In genomic region chr16:88569985-88570690, GRCh38 we compare ENCODE assay signal across 1 cellular context.
TF ChIP-seq lines count a peak whose summit lies in the region.

Gene ZC3H18 (plus strand): TSS chr16:88570403. CDS start chr16:88577124, 6,721 bp downstream.

TF ChIP-seq in K562, 482 proteins besides CTCF, POLR2A, EP300 and RAD21 (continued from another document and continues in another):
- TF ChIP-seq CREB1 (IDR thresholded peaks at IDR 0.05): peak; percentile 97
- peak; percentile 99 for TF ChIP-seq CREB1 (CRISPR knock-in tag; IDR thresholded peaks at IDR 0.05)
- TF ChIP-seq HDAC6 (IDR thresholded peaks at IDR 0.05; ENCODE audit: low read depth, low read length): no peak
- TF ChIP-seq THAP12 (CRISPR knock-in tag; IDR thresholded peaks at IDR 0.05): no peak; the same call in 1 of the 2 replicates
- no peak for TF ChIP-seq ARNT (IDR thresholded peaks at IDR 0.05)
- TF ChIP-seq PPARD (CRISPR knock-in tag; IDR thresholded peaks at IDR 0.05): no peak
- TF ChIP-seq ZNF253 (CRISPR knock-in tag; conservative IDR thresholded peaks at IDR 0.05): no peak
- no peak for TF ChIP-seq ZNF274 (IDR thresholded peaks at IDR 0.05; ENCODE audit: borderline replicate concordance, low read depth, low read length)
- TF ChIP-seq KAT7 (CRISPR knock-in tag; IDR thresholded peaks at IDR 0.05; ENCODE audit: borderline replicate concordance): no peak
- TF ChIP-seq ATF1 (CRISPR knock-in tag; IDR thresholded peaks at IDR 0.05): peak; percentile 95
- TF ChIP-seq ATF1 (tag; IDR thresholded peaks at IDR 0.05): peak; percentile 99
- TF ChIP-seq HCFC1 (IDR thresholded peaks at IDR 0.05; ENCODE audit: low read depth, low read length): peak; percentile 84
- TF ChIP-seq ZNF592 (IDR thresholded peaks at IDR 0.05): 0 out of 2 replicates have a peak, but pooled peaks have one; percentile 50
- TF ChIP-seq LEF1 (IDR thresholded peaks at IDR 0.05): no peak
- TF ChIP-seq RAD51 (IDR thresholded peaks at IDR 0.05; ENCODE audit: borderline replicate concordance, low read depth): peak; percentile 99
- no peak for TF ChIP-seq BMI1 (IDR thresholded peaks at IDR 0.05; ENCODE audit: low read length)
- TF ChIP-seq ZNF124 (CRISPR knock-in tag; IDR thresholded peaks at IDR 0.05): no peak
- TF ChIP-seq MYC (IDR thresholded peaks at IDR 0.05; ENCODE audit: low read depth, low read length): peak; percentile 57; the same call in 1 of the 2 replicates
- no peak for TF ChIP-seq MYC (CRISPR knock-in tag; IDR thresholded peaks at IDR 0.05; ENCODE audit: borderline replicate concordance, low read depth)
- TF ChIP-seq MEF2A (IDR thresholded peaks at IDR 0.05; ENCODE audit: control insufficient read depth, low read depth, low read length): no peak
- TF ChIP-seq ELK3 (CRISPR knock-in tag; IDR thresholded peaks at IDR 0.05): no peak
- TF ChIP-seq HNRNPL (IDR thresholded peaks at IDR 0.05; ENCODE audit: low read depth, low read length): no peak
- no peak for TF ChIP-seq ZNF175 (CRISPR knock-in tag; IDR thresholded peaks at IDR 0.05; ENCODE audit: low read depth)
- no peak for TF ChIP-seq THRA (IDR thresholded peaks at IDR 0.05)
- TF ChIP-seq ZNF561 (CRISPR knock-in tag; conservative IDR thresholded peaks at IDR 0.05): no peak
- TF ChIP-seq SETDB1 (IDR thresholded peaks at IDR 0.05; ENCODE audit: low read length): peak; percentile 75
- TF ChIP-seq ARHGAP35 (IDR thresholded peaks at IDR 0.05; ENCODE audit: partially characterized antibody): no peak
- peak; percentile 80; the same call in 1 of the 2 replicates for TF ChIP-seq ILF3 (IDR thresholded peaks at IDR 0.05; ENCODE audit: borderline replicate concordance)
- peak; percentile 65 to 91 for TF ChIP-seq MNT (conservative IDR thresholded peaks at IDR 0.05)
- no peak for TF ChIP-seq KDM1A (IDR thresholded peaks at IDR 0.05)
- no peak for TF ChIP-seq SREBF2 (CRISPR knock-in tag; IDR thresholded peaks at IDR 0.05)
- TF ChIP-seq CC2D1A (IDR thresholded peaks at IDR 0.05): no peak
- TF ChIP-seq BRF2 (IDR thresholded peaks at IDR 0.05; ENCODE audit: borderline replicate concordance, insufficient read depth, insufficient read length): no peak
- no peak for TF ChIP-seq MYNN (IDR thresholded peaks at IDR 0.05)
- TF ChIP-seq MYNN (CRISPR knock-in tag; IDR thresholded peaks at IDR 0.05): no peak
- peak; percentile 32 to 67; a peak in 2 of 4 replicates for TF ChIP-seq UBTF (IDR thresholded peaks at IDR 0.05; ENCODE audit: borderline replicate concordance in 1 of 2, low read depth in 2 of 2, low read length in 2 of 2)
- TF ChIP-seq ZNF696 (CRISPR knock-in tag; conservative IDR thresholded peaks at IDR 0.05): no peak
- peak in 1 of 2 experiments; percentile 67; a peak in 1 of 4 replicates for TF ChIP-seq ETV6 (IDR thresholded peaks at IDR 0.05; ENCODE audit: borderline replicate concordance in 1 of 2, low read depth in 2 of 2, low read length in 1 of 2)
- no peak for TF ChIP-seq ETV6 (CRISPR knock-in tag; IDR thresholded peaks at IDR 0.05; ENCODE audit: borderline replicate concordance)
- peak; percentile 98 for TF ChIP-seq ETV5 (CRISPR knock-in tag; IDR thresholded peaks at IDR 0.05; ENCODE audit: low read depth)
- no peak for TF ChIP-seq ARID3A (IDR thresholded peaks at IDR 0.05; ENCODE audit: borderline replicate concordance, low read depth, low read length)
- TF ChIP-seq ESRRB (CRISPR knock-in tag; IDR thresholded peaks at IDR 0.05; ENCODE audit: borderline replicate concordance): no peak
- TF ChIP-seq MTA1 (IDR thresholded peaks at IDR 0.05; ENCODE audit: borderline replicate concordance): peak; percentile 98
- no peak for TF ChIP-seq MLLT1 (IDR thresholded peaks at IDR 0.05)
- no peak for TF ChIP-seq XRCC3 (IDR thresholded peaks at IDR 0.05)
- TF ChIP-seq FOXK1 (CRISPR knock-in tag; IDR thresholded peaks at IDR 0.05; ENCODE audit: borderline replicate concordance): no peak
- TF ChIP-seq SMAD3 (CRISPR knock-in tag; conservative IDR thresholded peaks at IDR 0.05): 0 out of 2 replicates have a peak, but pooled peaks have one; percentile 22
- TF ChIP-seq ZNF280A (IDR thresholded peaks at IDR 0.05; ENCODE audit: low read depth, partially characterized antibody): no peak
